ENCODE assay signal across 8 cellular contexts in genomic region chr10:125159932-125160855, GRCh38. TPM values are rescaled to one million over a fixed set of nuclear protein-coding genes. Genes with fewer than 3 reads are reported as not detected.
DNase-seq lines count a peak whose midpoint lies in the region; ATAC-seq and TF ChIP-seq lines count a peak whose summit lies in the region.

Gene CTBP2 (minus strand): TSS chr10:125160563.

- CTCF ChIA-PET in activated CD8-positive, alpha-beta T cell treated with anti-CD3 and anti-CD28 coated beads, Interleukin-2, amount 10 ng/mL, durations not matched to agents 7 days and 5 days (lab: Charles Lee) = no interaction called here

- TF ChIP-seq CTCF in foreskin keratinocyte (conservative IDR thresholded peaks at IDR 0.05) = no peak
- no peak for TF ChIP-seq CTCF in natural killer cell (IDR thresholded peaks at IDR 0.05)

- ATAC-seq in activated CD8-positive, alpha-beta T cell treated with anti-CD3 and anti-CD28 coated beads, Interleukin-2, amount 10 ng/mL, durations not matched to agents 7 days and 5 days = no peak
- ATAC-seq in foreskin keratinocyte = peak; percentile 28
- ATAC-seq in natural killer cell = peak; percentile 7 to 11 (median 9)
- ATAC-seq in GM19455 (IDR thresholded peaks at IDR 0.05; ENCODE audit: unreplicated experiment) = no peak

- H3K4me1 ChIP-seq in foreskin keratinocyte = peaks cover 28% of the 10 kb centered on the region

- H3K27ac Mint-ChIP-seq in activated CD8-positive, alpha-beta T cell treated with anti-CD3 and anti-CD28 coated beads, Interleukin-2, amount 10 ng/mL, durations not matched to agents 7 days and 5 days = no peak within 1 kb of the TSS
- H3K27ac Mint-ChIP-seq in natural killer cell = peak within 1 kb of the TSS; percentile 72 to 75

- H3K9me3 Mint-ChIP-seq in activated CD8-positive, alpha-beta T cell treated with anti-CD3 and anti-CD28 coated beads, Interleukin-2, amount 10 ng/mL, durations not matched to agents 7 days and 5 days (ENCODE audit: insufficient read depth) = no peaks in the 10 kb centered on the region
- H3K9me3 Mint-ChIP-seq in natural killer cell = no peaks in the 10 kb centered on the region

- peaks cover 46% of the 10 kb centered on the region for H3K27me3 Mint-ChIP-seq in activated CD8-positive, alpha-beta T cell treated with anti-CD3 and anti-CD28 coated beads, Interleukin-2, amount 10 ng/mL, durations not matched to agents 7 days and 5 days (ENCODE audit: low read depth)
- no peaks in the 10 kb centered on the region for H3K27me3 Mint-ChIP-seq in natural killer cell (ENCODE audit: low read depth in 2 of 2)

- DNase-seq in DMS114 treated with DMSO at 0.1 percent for 48 hours (lab: John Stamatoyannopoulos, UW; ENCODE audit: unreplicated experiment) (peak; percentile 61), foreskin keratinocyte (no peak), natural killer cell (no peak), NCI-H187 (lab: John Stamatoyannopoulos, UW) (no peak)
- no peak for DNase-seq in activated CD8-positive, alpha-beta T cell treated with anti-CD3 and anti-CD28 coated beads, Interleukin-2, amount 10 ng/mL, durations not matched to agents 7 days and 5 days
- no peak for DNase-seq in central memory CD4-positive, alpha-beta T cell

- TF ChIP-seq EP300 in Ishikawa (IDR thresholded peaks at IDR 0.05; ENCODE audit: borderline replicate concordance) = no peak

- peak within 1 kb of the TSS; percentile 40 for H3K4me3 Mint-ChIP-seq in activated CD8-positive, alpha-beta T cell treated with anti-CD3 and anti-CD28 coated beads, Interleukin-2, amount 10 ng/mL, durations not matched to agents 7 days and 5 days
- peak within 1 kb of the TSS; percentile 92 for H3K4me3 Mint-ChIP-seq in natural killer cell

- no peaks in the 10 kb centered on the region for H3K27me3 ChIP-seq in foreskin keratinocyte

- H3K4me1 Mint-ChIP-seq in activated CD8-positive, alpha-beta T cell treated with anti-CD3 and anti-CD28 coated beads, Interleukin-2, amount 10 ng/mL, durations not matched to agents 7 days and 5 days (ENCODE audit: low read depth) = peaks cover 11% of the 10 kb centered on the region
- H3K4me1 Mint-ChIP-seq in natural killer cell = peaks cover 35 to 42% of the 10 kb centered on the region in 2 donors

- POLR2A ChIA-PET in activated CD8-positive, alpha-beta T cell treated with anti-CD3 and anti-CD28 coated beads, Interleukin-2, amount 10 ng/mL, durations not matched to agents 7 days and 5 days (lab: Charles Lee) = no interaction called here

- no peak for TF ChIP-seq RAD21 in Ishikawa (IDR thresholded peaks at IDR 0.05; ENCODE audit: low read depth)

- peak within 1 kb of the TSS; percentile 92 for H3K27ac ChIP-seq in foreskin keratinocyte

- intact Hi-C loops in natural killer cell (cut with micrococcal nuclease) = loop anchor here (5.0 to 10.0 kb wide), 3 partner anchors 63 to 245 kb away; no protein-coding TSS in a partner anchor

- H3K36me3 Mint-ChIP-seq in activated CD8-positive, alpha-beta T cell treated with anti-CD3 and anti-CD28 coated beads, Interleukin-2, amount 10 ng/mL, durations not matched to agents 7 days and 5 days (ENCODE audit: low read depth) = no peaks in the 10 kb centered on the region
- no peaks in the 10 kb centered on the region for H3K36me3 Mint-ChIP-seq in natural killer cell

TF ChIP-seq in Ishikawa, 13 proteins besides CTCF, POLR2A, EP300 and RAD21:
- TF ChIP-seq YY1 (IDR thresholded peaks at IDR 0.05; ENCODE audit: low read depth) (no peak), NFIC (IDR thresholded peaks at IDR 0.05) (no peak), ZBTB7A (IDR thresholded peaks at IDR 0.05; ENCODE audit: low read depth) (peak; percentile 97), TCF12 (IDR thresholded peaks at IDR 0.05; ENCODE audit: low read depth) (0 out of 2 replicates have a peak, but pooled peaks have one; percentile 25), EGR1 (IDR thresholded peaks at IDR 0.05) (peak; percentile 61; the same call in 1 of the 2 replicates)
TF ChIP-seq in Ishikawa: peak in this region for 3.

RNA-seq across cellular contexts. Expression of gene CTBP2, which starts in this region (rescaled TPM):
- total RNA-seq in activated CD8-positive, alpha-beta T cell treated with anti-CD3 and anti-CD28 coated beads, Interleukin-2, amount 10 ng/mL, durations not matched to agents 7 days and 5 days = under 1 TPM; 0.29 to 0.40 TPM
- 100 and 101 TPM in 2 replicates for total RNA-seq in foreskin keratinocyte
- polyA plus RNA-seq in foreskin keratinocyte = 41.7 and 48.4 TPM in 2 replicates
- total RNA-seq in natural killer cell = 100 to 1,000 TPM; 120 to 179 (median 124) TPM

Comparison
In these comparisons a context has a peak if more than half of its experiments do, and no peak if none do; other contexts are left out.
1. RNA of gene CTBP2 (total RNA-seq): 120 to 179 TPM in natural killer cell and 100 to 101 TPM in foreskin keratinocyte; 0.29 to 0.40 TPM in activated CD8-positive, alpha-beta T cell treated with anti-CD3 and anti-CD28 coated beads, Interleukin-2, amount 10 ng/mL, durations not matched to agents 7 days and 5 days; every median in the first group is over 10 times any median in the second.
2. ATAC-seq: peak in foreskin keratinocyte (single experiment) and natural killer cell (3 of 3); none in activated CD8-positive, alpha-beta T cell treated with anti-CD3 and anti-CD28 coated beads, Interleukin-2, amount 10 ng/mL, durations not matched to agents 7 days and 5 days (single experiment) and GM19455 (single experiment).